20 cellular contexts compared by ENCODE assay signal in genomic region chr13:23461544-23461943, GRCh38.
"Had no signal": no experiment of that assay in that cellular context is flagged by ENCODE, and none has a peak within 500 bp of the region (broad histone marks: within the 10 kb centered on the region; RNA-seq: fewer than 3 reads in every experiment).

No MANE protein-coding gene starts in this region.

- H3K4me3 ChIP-seq: colonic mucosa, esophagus squamous epithelium, lung, mucosa of descending colon, neural progenitor cell, prostate gland, sigmoid colon, skin epidermis, spleen, vagina had no signal

- FAIRE-seq: endothelial cell of umbilical vein, keratinocyte had no signal

- H3K27me3 ChIP-seq: colonic mucosa, esophagus squamous epithelium, sigmoid colon, vagina had no signal

- H3K4me1 ChIP-seq: colonic mucosa, neural progenitor cell, prostate gland had no signal

- H3K9me3 ChIP-seq: colonic mucosa, esophagus squamous epithelium, mucosa of descending colon, prostate gland, sigmoid colon, spleen, vagina had no signal

- H3K9ac ChIP-seq: neural progenitor cell had no signal

- H3K36me3 ChIP-seq: colonic mucosa, esophagus squamous epithelium, neural progenitor cell, prostate gland, sigmoid colon, spleen, vagina had no signal

- ATAC-seq: left lobe of liver; mucosa of descending colon; right cardiac atrium; stimulated activated naive B cell treated with anti-CD40 and anti-IgM and Interleukin-4, amounts not matched to agents 10 μg/mL and 1 μg/mL and 100 μg/mL, for 72 hours had no signal

- DNase-seq: colonic mucosa; dermis blood vessel endothelial cell; effector memory CD4-positive, alpha-beta T cell; esophagus squamous epithelium; foreskin melanocyte; mucosa of descending colon; naive B cell; right cardiac atrium; sigmoid colon; spleen; stimulated activated naive B cell treated with anti-CD40 and anti-IgM and Interleukin-4, amounts not matched to agents 10 μg/mL and 1 μg/mL and 100 μg/mL, for 72 hours; trophoblast cell had no signal

- H3K27ac ChIP-seq: colonic mucosa, esophagus squamous epithelium, neural progenitor cell, prostate gland, sigmoid colon, skin epidermis, vagina had no signal

- H3K4me2 ChIP-seq: neural progenitor cell had no signal
